ENCODE assay signal across 9 cellular contexts in the genomic region with DNA sequence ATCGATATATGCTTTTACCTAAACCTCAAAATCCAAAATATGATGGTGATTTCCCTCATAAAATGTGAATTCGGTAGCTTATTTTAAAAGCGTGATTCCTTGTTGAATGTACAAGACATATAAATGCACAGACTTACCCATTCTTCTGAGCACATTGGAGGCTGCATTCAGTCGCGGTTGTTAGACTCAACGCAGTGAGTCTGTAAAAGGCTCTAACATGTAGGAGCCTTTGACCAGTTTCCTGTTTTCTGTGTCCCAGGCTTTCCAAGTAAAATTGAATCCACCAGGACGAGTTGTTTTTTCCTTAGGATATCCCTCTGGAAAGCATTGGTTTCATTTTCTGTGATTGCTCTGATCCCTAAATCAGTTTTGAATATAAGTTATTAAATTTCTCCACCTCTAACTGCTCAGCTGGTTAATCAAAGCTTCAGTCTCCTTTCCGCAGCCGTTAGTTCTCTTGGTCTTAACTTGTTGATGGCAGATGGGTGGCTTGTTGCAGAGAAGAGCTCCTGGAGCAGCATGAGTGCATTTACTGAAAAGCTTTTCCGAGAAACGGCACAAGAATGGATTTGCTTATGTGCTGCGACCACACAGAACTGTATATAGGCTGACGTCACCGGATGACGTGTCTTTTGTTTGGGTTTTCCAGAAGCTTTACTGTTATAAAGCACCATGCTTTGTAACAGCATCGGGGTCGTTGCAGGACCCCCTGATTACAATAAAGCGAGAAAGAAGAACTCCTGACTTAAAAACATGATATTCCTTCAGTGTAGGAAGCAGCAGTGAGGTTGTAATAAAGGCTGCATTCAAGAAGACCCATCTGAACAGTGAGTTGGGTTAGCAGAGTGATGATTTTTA. TPM values are rescaled to one million over a fixed set of nuclear protein-coding genes. Genes with fewer than 3 reads are reported as not detected.
DNase-seq lines count a peak whose midpoint lies in the region; ATAC-seq and TF ChIP-seq lines count a peak whose summit lies in the region.
"Had no signal": no experiment of that assay in that cellular context is flagged by ENCODE, and none has a peak within 500 bp of the region (broad histone marks: within the 10 kb centered on the region; RNA-seq: fewer than 3 reads in every experiment).

A gene with protein sequence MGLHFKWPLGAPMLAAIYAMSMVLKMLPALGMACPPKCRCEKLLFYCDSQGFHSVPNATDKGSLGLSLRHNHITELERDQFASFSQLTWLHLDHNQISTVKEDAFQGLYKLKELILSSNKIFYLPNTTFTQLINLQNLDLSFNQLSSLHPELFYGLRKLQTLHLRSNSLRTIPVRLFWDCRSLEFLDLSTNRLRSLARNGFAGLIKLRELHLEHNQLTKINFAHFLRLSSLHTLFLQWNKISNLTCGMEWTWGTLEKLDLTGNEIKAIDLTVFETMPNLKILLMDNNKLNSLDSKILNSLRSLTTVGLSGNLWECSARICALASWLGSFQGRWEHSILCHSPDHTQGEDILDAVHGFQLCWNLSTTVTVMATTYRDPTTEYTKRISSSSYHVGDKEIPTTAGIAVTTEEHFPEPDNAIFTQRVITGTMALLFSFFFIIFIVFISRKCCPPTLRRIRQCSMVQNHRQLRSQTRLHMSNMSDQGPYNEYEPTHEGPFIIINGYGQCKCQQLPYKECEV (minus strand): TSS at position 565 of the 858 bp plus-strand sequence. CDS start 424 bp downstream, at position 141.

- no peak within 1 kb of the TSS for H4K8ac ChIP-seq in trophoblast cell (ENCODE audit: low read depth, low read length)

- H3K4me2 ChIP-seq in fibroblast of lung (ENCODE audit: extremely low read depth, insufficient read depth, low read length) (peak within 1 kb of the TSS; percentile 87), trophoblast cell (ENCODE audit: low read length) (no peak within 1 kb of the TSS)

- no peaks in the 10 kb centered on the region for H3K4me1 Mint-ChIP-seq in stimulated activated naive CD8-positive, alpha-beta T cell treated with anti-CD3 and anti-CD28 coated beads, Interleukin-15, amount 100 ng/mL, for 72 hours

- no peak within 1 kb of the TSS for H3K23ac ChIP-seq in trophoblast cell (ENCODE audit: low read length)

- peaks cover 3% of the 10 kb centered on the region for H3K79me1 ChIP-seq in trophoblast cell (ENCODE audit: low read length)

- H2AFZ ChIP-seq in fibroblast of lung (ENCODE audit: low read length) (no peak within 1 kb of the TSS), trophoblast cell (ENCODE audit: insufficient read depth, low read length, poor library complexity) (no peak within 1 kb of the TSS)

- H3K27me3 ChIP-seq in fibroblast of lung (ENCODE audit: control insufficient read depth, insufficient read depth, low read length) (no peaks in the 10 kb centered on the region), trophoblast cell (ENCODE audit: insufficient read depth, low read length) (no peaks in the 10 kb centered on the region)

- no peaks in the 10 kb centered on the region for H3K9me3 Mint-ChIP-seq in stimulated activated naive CD8-positive, alpha-beta T cell treated with anti-CD3 and anti-CD28 coated beads, Interleukin-15, amount 100 ng/mL, for 72 hours

- H3K36me3 ChIP-seq in fibroblast of lung (ENCODE audit: control insufficient read depth, insufficient read depth, low read length) (no peaks in the 10 kb centered on the region), trophoblast cell (ENCODE audit: control insufficient read depth in 1 of 2, insufficient read depth in 2 of 2, low read length in 2 of 2) (peaks cover 0 to under 1% of the 10 kb centered on the region in 2 experiments)

- no peak within 1 kb of the TSS for H3K14ac ChIP-seq in trophoblast cell (ENCODE audit: low read length)

- peak within 1 kb of the TSS; percentile 74 for H4K12ac ChIP-seq in trophoblast cell (ENCODE audit: low read depth, low read length)

- peak within 1 kb of the TSS; percentile 35 for H3K4ac ChIP-seq in trophoblast cell (ENCODE audit: low read depth, low read length)

- H4K20me1 ChIP-seq in fibroblast of lung (ENCODE audit: control insufficient read depth, extremely low read depth, insufficient read depth, low read length): no peaks in the 10 kb centered on the region

- no peak for ATAC-seq in GM21786 (IDR thresholded peaks at IDR 0.05; ENCODE audit: unreplicated experiment)
- no peak for ATAC-seq in stimulated activated naive CD8-positive, alpha-beta T cell treated with anti-CD3 and anti-CD28 coated beads, Interleukin-15, amount 100 ng/mL, for 72 hours
- no peak for ATAC-seq in GM18505 (IDR thresholded peaks at IDR 0.05; ENCODE audit: unreplicated experiment)

- no peak within 1 kb of the TSS for H2AK5ac ChIP-seq in trophoblast cell (ENCODE audit: low read length)

- no peak within 1 kb of the TSS for H4K91ac ChIP-seq in trophoblast cell (ENCODE audit: low read depth, low read length)

- no CpG with 5 or more reads among the region's 18 CpGs for WGBS in trophoblast cell (ENCODE audit: extremely low coverage, insufficient coverage, insufficient read length)

- H2BK12ac ChIP-seq in trophoblast cell (ENCODE audit: low read length): no peak within 1 kb of the TSS

- H3K27me3 Mint-ChIP-seq in stimulated activated naive CD8-positive, alpha-beta T cell treated with anti-CD3 and anti-CD28 coated beads, Interleukin-15, amount 100 ng/mL, for 72 hours: peaks cover 43% of the 10 kb centered on the region

- H3K9ac ChIP-seq in fibroblast of lung (ENCODE audit: insufficient read depth, low read length): no peak within 1 kb of the TSS
- no peak within 1 kb of the TSS for H3K9ac ChIP-seq in trophoblast cell (ENCODE audit: low read length)

- H3K27ac ChIP-seq in fibroblast of lung (ENCODE audit: insufficient read depth, low read length): peak within 1 kb of the TSS; percentile 76
- H3K27ac ChIP-seq in trophoblast cell (ENCODE audit: low read depth, low read length): no peak within 1 kb of the TSS

- no peaks in the 10 kb centered on the region for H3K4me1 ChIP-seq in fibroblast of lung (ENCODE audit: control insufficient read depth, extremely low read depth, insufficient read depth, low read length)
- peaks cover 4 to 5% of the 10 kb centered on the region in 2 experiments for H3K4me1 ChIP-seq in trophoblast cell (ENCODE audit: control insufficient read depth in 1 of 2, insufficient read depth in 2 of 2, low read length in 2 of 2)

- H3K9me3 ChIP-seq in fibroblast of lung (ENCODE audit: control insufficient read depth, insufficient read depth, low read depth, low read length): no peaks in the 10 kb centered on the region
- H3K9me3 ChIP-seq in trophoblast cell (ENCODE audit: insufficient read depth, low read depth, low read length): no peaks in the 10 kb centered on the region

- H3K27ac Mint-ChIP-seq in stimulated activated naive CD8-positive, alpha-beta T cell treated with anti-CD3 and anti-CD28 coated beads, Interleukin-15, amount 100 ng/mL, for 72 hours: no peak within 1 kb of the TSS

- H3K18ac ChIP-seq in trophoblast cell (ENCODE audit: low read length): peak within 1 kb of the TSS; percentile 85

- peaks cover 44% of the 10 kb centered on the region for H3K79me2 ChIP-seq in fibroblast of lung (ENCODE audit: control insufficient read depth, insufficient read depth, low read length)
- peaks cover 10% of the 10 kb centered on the region for H3K79me2 ChIP-seq in trophoblast cell (ENCODE audit: control insufficient read depth, insufficient read depth, low read length, poor library complexity)

- no peak within 1 kb of the TSS for H2BK5ac ChIP-seq in trophoblast cell (ENCODE audit: low read depth, low read length, poor library complexity)

- H2BK120ac ChIP-seq in trophoblast cell (ENCODE audit: insufficient read depth, low read length, poor library complexity): no peak within 1 kb of the TSS

- DNase-seq in DMS53 treated with DMSO at 0.1 percent for 48 hours (lab: John Stamatoyannopoulos, UW; ENCODE audit: unreplicated experiment) (peak; percentile 16), SHP77 treated with DMSO at 0.1 percent for 48 hours (lab: John Stamatoyannopoulos, UW) (peak; percentile 87), fibroblast of lung (ENCODE audit: low read depth in 2 of 2) (peak; percentile 94 to 95), trophoblast cell (peak in 1 of 2 donors; percentile 20), activated gamma-delta T cell (lab: John Stamatoyannopoulos, UW) (no peak)
- DNase-seq in stimulated activated naive CD8-positive, alpha-beta T cell treated with anti-CD3 and anti-CD28 coated beads, Interleukin-15, amount 100 ng/mL, for 72 hours: no peak
- DNase-seq: NCI-H526 treated with DMSO at 0.1 percent for 48 hours had no signal

- TF ChIP-seq POLR2A in GM18505 (IDR thresholded peaks at IDR 0.05; ENCODE audit: borderline replicate concordance, extremely low read depth, insufficient read depth, insufficient read length): no peak

- peak within 1 kb of the TSS; percentile 31 to 68 (median 48) for H3K4me3 ChIP-seq in fibroblast of lung (replicated peaks in 1 of 4; ENCODE audit: control extremely low read depth in 1 of 4, insufficient read depth in 1 of 4, low read depth in 3 of 4, low read length in 4 of 4)
- H3K4me3 ChIP-seq in trophoblast cell (ENCODE audit: low read depth, low read length): no peak within 1 kb of the TSS

- no peak within 1 kb of the TSS for H3K4me3 Mint-ChIP-seq in stimulated activated naive CD8-positive, alpha-beta T cell treated with anti-CD3 and anti-CD28 coated beads, Interleukin-15, amount 100 ng/mL, for 72 hours

- TF ChIP-seq CTCF in fibroblast of lung (conservative IDR thresholded peaks at IDR 0.05 in 1 of 2, IDR thresholded peaks at IDR 0.05 in 1 of 2; ENCODE audit: low read depth in 1 of 2, low read length in 2 of 2): no peak

RNA-seq across cellular contexts. Expression of the gene that starts here (rescaled TPM):
- total RNA-seq in fibroblast of lung: 1.0 and 1.3 TPM in 2 replicates
- 0.33 and 1.8 TPM in 2 replicates for polyA plus RNA-seq in fibroblast of lung
- polyA plus RNA-seq in fibroblast of lung (2012): 0.30 and 1.0 TPM in 2 replicates
- polyA minus RNA-seq in fibroblast of lung (ENCODE audit: low replicate concordance): 0.51 and 0.93 TPM in 2 replicates
- not detected in 2 replicates for polyA plus RNA-seq in trophoblast cell (2013)

Comparison
In these comparisons a context has a peak if more than half of its experiments do, and no peak if none do; other contexts are left out.
1. DNase-seq: peak in DMS53 treated with DMSO at 0.1 percent for 48 hours (single experiment), SHP77 treated with DMSO at 0.1 percent for 48 hours (single experiment) and fibroblast of lung (2 of 2); none in activated gamma-delta T cell (single experiment) and stimulated activated naive CD8-positive, alpha-beta T cell treated with anti-CD3 and anti-CD28 coated beads, Interleukin-15, amount 100 ng/mL, for 72 hours (0 of 2).